In genomic region chr17:77106874-77107358, GRCh38 we compare ENCODE assay signal across 8 cellular contexts. TPM values are rescaled to one million over a fixed set of nuclear protein-coding genes. Genes with fewer than 3 reads are reported as not detected.
DNase-seq lines count a peak whose midpoint lies in the region; ATAC-seq and TF ChIP-seq lines count a peak whose summit lies in the region.

No MANE protein-coding gene starts in this region.

- no peaks in the 10 kb centered on the region for H3K27me3 Mint-ChIP-seq in activated T-cell treated with anti-CD3 and anti-CD28 coated beads, Interleukin-2, amount 50 U/mL, for 4 hours (ENCODE audit: low read depth)
- no peaks in the 10 kb centered on the region for H3K27me3 Mint-ChIP-seq in activated B cell treated with CpG ODN at 0.5 μM for 24 hours
- H3K27me3 Mint-ChIP-seq in stimulated activated memory B cell treated with anti-CD40 and anti-IgM and Interleukin-4, amounts not matched to agents 10 μg/mL and 1 μg/mL and 100 μg/mL, for 72 hours = no peaks in the 10 kb centered on the region

- peak overlapping the region; percentile 70 for H3K4me3 Mint-ChIP-seq in activated T-cell treated with anti-CD3 and anti-CD28 coated beads, Interleukin-2, amount 50 U/mL, for 4 hours
- peak overlapping the region; percentile 74 for H3K4me3 Mint-ChIP-seq in activated B cell treated with CpG ODN at 0.5 μM for 24 hours
- peak overlapping the region; percentile 79 for H3K4me3 Mint-ChIP-seq in stimulated activated memory B cell treated with anti-CD40 and anti-IgM and Interleukin-4, amounts not matched to agents 10 μg/mL and 1 μg/mL and 100 μg/mL, for 72 hours

- H3K9me3 Mint-ChIP-seq in activated T-cell treated with anti-CD3 and anti-CD28 coated beads, Interleukin-2, amount 50 U/mL, for 4 hours = no peaks in the 10 kb centered on the region
- no peaks in the 10 kb centered on the region for H3K9me3 Mint-ChIP-seq in activated B cell treated with CpG ODN at 0.5 μM for 24 hours
- H3K9me3 Mint-ChIP-seq in stimulated activated memory B cell treated with anti-CD40 and anti-IgM and Interleukin-4, amounts not matched to agents 10 μg/mL and 1 μg/mL and 100 μg/mL, for 72 hours = no peaks in the 10 kb centered on the region

- H3K36me3 Mint-ChIP-seq in activated T-cell treated with anti-CD3 and anti-CD28 coated beads, Interleukin-2, amount 50 U/mL, for 4 hours (ENCODE audit: insufficient read depth) = peaks cover 3% of the 10 kb centered on the region
- H3K36me3 Mint-ChIP-seq in activated B cell treated with CpG ODN at 0.5 μM for 24 hours (ENCODE audit: low read depth) = peaks cover 2% of the 10 kb centered on the region
- peaks cover 6% of the 10 kb centered on the region for H3K36me3 Mint-ChIP-seq in stimulated activated memory B cell treated with anti-CD40 and anti-IgM and Interleukin-4, amounts not matched to agents 10 μg/mL and 1 μg/mL and 100 μg/mL, for 72 hours

- peak overlapping the region; percentile 70 for H3K27ac Mint-ChIP-seq in activated B cell treated with CpG ODN at 0.5 μM for 24 hours
- peak overlapping the region; percentile 90 for H3K27ac Mint-ChIP-seq in stimulated activated memory B cell treated with anti-CD40 and anti-IgM and Interleukin-4, amounts not matched to agents 10 μg/mL and 1 μg/mL and 100 μg/mL, for 72 hours

- POLR2A ChIA-PET in HEK293 (lab: Yijun Ruan, JAX) = no interaction called here
- POLR2A ChIA-PET in activated B cell treated with CpG ODN at 0.5 μM for 24 hours (lab: Charles Lee) = interaction anchor here (0.7 to 2.7 kb wide), 11 partner anchors 18 to 334 kb away, joined by 3 to 20 read pairs (median 4); partner anchors contain the start of gene SEC14L1

- no peak for DNase-seq in activated T-cell treated with anti-CD3 and anti-CD28 coated beads, Interleukin-2, amount 50 U/mL, for 4 hours
- no peak for DNase-seq in activated T-cell treated with anti-CD3 and anti-CD28 coated beads for 4 hours
- DNase-seq in activated B cell treated with CpG ODN at 0.5 μM for 24 hours = no peak
- no peak for DNase-seq in T1000 (lab: John Stamatoyannopoulos, UW)
- DNase-seq in BE2C = no peak

- TF ChIP-seq CTCF in HEK293 (tag by site-specific recombination; IDR thresholded peaks at IDR 0.05) = no peak
- no peak for TF ChIP-seq CTCF in activated B cell treated with CpG ODN at 0.5 μM for 24 hours (IDR thresholded peaks at IDR 0.05)
- no peak for TF ChIP-seq CTCF in BE2C (IDR thresholded peaks at IDR 0.05; ENCODE audit: low read depth, low read length)

- H3K36me3 ChIP-seq in HEK293 (ENCODE audit: control insufficient read depth in 2 of 2, insufficient read depth in 1 of 2, low read length in 2 of 2) = no peaks in the 10 kb centered on the region; a peak in 1 of 3 replicates
- no peaks in the 10 kb centered on the region for H3K36me3 ChIP-seq in BE2C

- intact Hi-C loops in activated B cell treated with CpG ODN at 0.5 μM for 24 hours (cut with micrococcal nuclease) = loop anchor here (1.0 kb wide), 1 partner anchor 33 kb away; the partner anchor contains the start of gene SEC14L1

- CTCF ChIA-PET in HEK293 (lab: Yijun Ruan, JAX) (interaction anchor here (0.7 kb wide), 3 partner anchors 276 to 1609 kb away, joined by 3 to 4 read pairs (median 3); partner anchors contain the start of gene PRPSAP1), activated B cell treated with CpG ODN at 0.5 μM for 24 hours (lab: Charles Lee) (interaction anchor here (0.7 to 1.3 kb wide), 4 partner anchors 19 to 108 kb away, joined by 3 to 5 read pairs (median 3); partner anchors contain the start of gene SEC14L1)

- H3K27ac ChIP-seq in HEK293 (ENCODE audit: extremely low read depth, low read depth, low read length) = no peak overlapping the region

- H3K4me1 ChIP-seq in HEK293 (ENCODE audit: control insufficient read depth, insufficient read depth, low read length) (no peaks in the 10 kb centered on the region), BE2C (peaks cover 3% of the 10 kb centered on the region)

- no peak overlapping the region for H3K4me3 ChIP-seq in HEK293 (ENCODE audit: low read depth, low read length)
- H3K4me3 ChIP-seq in BE2C (ENCODE audit: low read depth, low read length) = no peak overlapping the region

- ATAC-seq in activated T-cell treated with anti-CD3 and anti-CD28 coated beads, Interleukin-2, amount 50 U/mL, for 4 hours = peak; percentile 21 to 35
- ATAC-seq in activated B cell treated with CpG ODN at 0.5 μM for 24 hours (ENCODE audit: low read depth) (peak; percentile 51), GM19463 (IDR thresholded peaks at IDR 0.05; ENCODE audit: unreplicated experiment) (no peak)
- peak; percentile 81 for ATAC-seq in stimulated activated memory B cell treated with anti-CD40 and anti-IgM and Interleukin-4, amounts not matched to agents 10 μg/mL and 1 μg/mL and 100 μg/mL, for 72 hours

- H3K9me3 ChIP-seq in HEK293 (ENCODE audit: control insufficient read depth, insufficient read depth, low read depth, low read length) (no peaks in the 10 kb centered on the region), BE2C (no peaks in the 10 kb centered on the region)

- no peaks in the 10 kb centered on the region for H3K27me3 ChIP-seq in BE2C

- H3K4me1 Mint-ChIP-seq in activated T-cell treated with anti-CD3 and anti-CD28 coated beads, Interleukin-2, amount 50 U/mL, for 4 hours (ENCODE audit: low read depth) = peaks cover 31% of the 10 kb centered on the region
- H3K4me1 Mint-ChIP-seq in activated B cell treated with CpG ODN at 0.5 μM for 24 hours = peaks cover 60% of the 10 kb centered on the region
- peaks cover 67% of the 10 kb centered on the region for H3K4me1 Mint-ChIP-seq in stimulated activated memory B cell treated with anti-CD40 and anti-IgM and Interleukin-4, amounts not matched to agents 10 μg/mL and 1 μg/mL and 100 μg/mL, for 72 hours

TF ChIP-seq in HEK293, 187 proteins besides CTCF, POLR2A, EP300 and RAD21:
- TF ChIP-seq, protein P1, sequence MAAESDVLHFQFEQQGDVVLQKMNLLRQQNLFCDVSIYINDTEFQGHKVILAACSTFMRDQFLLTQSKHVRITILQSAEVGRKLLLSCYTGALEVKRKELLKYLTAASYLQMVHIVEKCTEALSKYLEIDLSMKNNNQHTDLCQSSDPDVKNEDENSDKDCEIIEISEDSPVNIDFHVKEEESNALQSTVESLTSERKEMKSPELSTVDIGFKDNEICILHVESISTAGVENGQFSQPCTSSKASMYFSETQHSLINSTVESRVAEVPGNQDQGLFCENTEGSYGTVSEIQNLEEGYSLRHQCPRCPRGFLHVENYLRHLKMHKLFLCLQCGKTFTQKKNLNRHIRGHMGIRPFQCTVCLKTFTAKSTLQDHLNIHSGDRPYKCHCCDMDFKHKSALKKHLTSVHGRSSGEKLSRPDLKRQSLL (tag by site-specific recombination; IDR thresholded peaks at IDR 0.05) = 0 out of 2 replicates have a peak, but pooled peaks have one; percentile 24
- TF ChIP-seq FEZF1 (tag by site-specific recombination; IDR thresholded peaks at IDR 0.05) (no peak), ZNF155 (tag by site-specific recombination; IDR thresholded peaks at IDR 0.05) (no peak), ZNF707 (tag by site-specific recombination; IDR thresholded peaks at IDR 0.05) (no peak), ZNF16 (tag by site-specific recombination; IDR thresholded peaks at IDR 0.05; ENCODE audit: low read depth) (no peak), ZFP3 (tag by site-specific recombination; IDR thresholded peaks at IDR 0.05; ENCODE audit: low read depth) (no peak), ZNF768 (tag by site-specific recombination; IDR thresholded peaks at IDR 0.05) (no peak), ZNF366 (tag by site-specific recombination; conservative IDR thresholded peaks at IDR 0.05) (no peak)
- TF ChIP-seq, protein P2, sequence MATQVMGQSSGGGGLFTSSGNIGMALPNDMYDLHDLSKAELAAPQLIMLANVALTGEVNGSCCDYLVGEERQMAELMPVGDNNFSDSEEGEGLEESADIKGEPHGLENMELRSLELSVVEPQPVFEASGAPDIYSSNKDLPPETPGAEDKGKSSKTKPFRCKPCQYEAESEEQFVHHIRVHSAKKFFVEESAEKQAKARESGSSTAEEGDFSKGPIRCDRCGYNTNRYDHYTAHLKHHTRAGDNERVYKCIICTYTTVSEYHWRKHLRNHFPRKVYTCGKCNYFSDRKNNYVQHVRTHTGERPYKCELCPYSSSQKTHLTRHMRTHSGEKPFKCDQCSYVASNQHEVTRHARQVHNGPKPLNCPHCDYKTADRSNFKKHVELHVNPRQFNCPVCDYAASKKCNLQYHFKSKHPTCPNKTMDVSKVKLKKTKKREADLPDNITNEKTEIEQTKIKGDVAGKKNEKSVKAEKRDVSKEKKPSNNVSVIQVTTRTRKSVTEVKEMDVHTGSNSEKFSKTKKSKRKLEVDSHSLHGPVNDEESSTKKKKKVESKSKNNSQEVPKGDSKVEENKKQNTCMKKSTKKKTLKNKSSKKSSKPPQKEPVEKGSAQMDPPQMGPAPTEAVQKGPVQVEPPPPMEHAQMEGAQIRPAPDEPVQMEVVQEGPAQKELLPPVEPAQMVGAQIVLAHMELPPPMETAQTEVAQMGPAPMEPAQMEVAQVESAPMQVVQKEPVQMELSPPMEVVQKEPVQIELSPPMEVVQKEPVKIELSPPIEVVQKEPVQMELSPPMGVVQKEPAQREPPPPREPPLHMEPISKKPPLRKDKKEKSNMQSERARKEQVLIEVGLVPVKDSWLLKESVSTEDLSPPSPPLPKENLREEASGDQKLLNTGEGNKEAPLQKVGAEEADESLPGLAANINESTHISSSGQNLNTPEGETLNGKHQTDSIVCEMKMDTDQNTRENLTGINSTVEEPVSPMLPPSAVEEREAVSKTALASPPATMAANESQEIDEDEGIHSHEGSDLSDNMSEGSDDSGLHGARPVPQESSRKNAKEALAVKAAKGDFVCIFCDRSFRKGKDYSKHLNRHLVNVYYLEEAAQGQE (tag by site-specific recombination; IDR thresholded peaks at IDR 0.05) = no peak

RNA-seq across cellular contexts. Expression of gene SEC14L1, which starts 33.9 kb away (rescaled TPM):
- 10 to 100 TPM; 26.5 to 36.9 (median 27.4) TPM for total RNA-seq in activated T-cell treated with anti-CD3 and anti-CD28 coated beads, Interleukin-2, amount 50 U/mL, for 4 hours
- 60.7 and 79.6 TPM in 2 replicates for total RNA-seq in activated B cell treated with CpG ODN at 0.5 μM for 24 hours
- polyA plus RNA-seq in BE2C (2012; ENCODE audit: insufficient read depth, insufficient read length, low read depth) = 36.1 TPM
